In the genomic region with DNA sequence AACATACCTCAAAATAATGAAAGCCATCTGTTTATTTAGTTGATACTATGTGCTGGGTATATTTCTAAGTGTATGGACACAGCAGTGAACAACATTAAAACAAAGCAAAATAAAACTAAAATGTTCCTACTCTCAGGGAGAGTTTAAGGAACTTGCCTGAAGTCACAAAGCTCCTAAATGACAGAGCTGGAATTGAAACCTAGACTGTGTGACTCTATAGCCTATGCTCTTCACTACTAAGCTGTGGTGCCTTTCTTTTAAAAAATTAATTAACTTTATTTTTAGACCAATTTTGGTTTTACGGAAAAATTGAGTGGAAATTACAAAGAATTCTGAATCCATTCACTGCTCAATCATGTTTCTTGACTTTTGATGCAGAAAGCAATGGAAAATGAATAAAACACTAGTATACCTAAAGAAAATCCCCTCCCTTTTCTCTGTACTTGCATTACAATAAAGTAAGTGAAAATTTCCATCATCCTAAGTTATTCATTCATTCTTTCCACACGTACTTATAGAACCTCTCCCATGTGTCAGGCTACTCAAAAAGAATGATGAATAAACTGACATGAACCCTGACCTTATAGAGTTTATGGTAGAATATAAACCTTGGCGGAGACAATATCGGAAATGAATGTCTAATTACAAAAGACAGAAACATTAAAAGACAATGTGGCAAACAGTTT, we compare ENCODE assay signal across 21 cellular contexts.
"Had no signal": no experiment of that assay in that cellular context is flagged by ENCODE, and none has a peak within 500 bp of the region (broad histone marks: within the 10 kb centered on the region; RNA-seq: fewer than 3 reads in every experiment).

No MANE protein-coding gene starts in this region.

- DNase-seq: effector memory CD4-positive, alpha-beta T cell; gastrocnemius medialis; glutamatergic neuron; islet precursor cell; mammary epithelial cell; mucosa of descending colon; naive thymus-derived CD8-positive, alpha-beta T cell; psoas muscle; retina; right lobe of liver; stimulated activated CD4-positive, alpha-beta T cell treated with anti-CD3 and anti-CD28 coated beads, Interleukin-15, amount 100 ng/mL, for 24 hours; stimulated activated CD4-positive, alpha-beta T cell treated with anti-CD3 and anti-CD28 coated beads, Interleukin-1b, Interleukin-23, amount 100 ng/mL, for 48 hours; stimulated activated CD4-positive, alpha-beta T cell treated with anti-CD3 and anti-CD28 coated beads, Interleukin-4, amount 100 ng/mL, for 24 hours; stimulated activated naive CD4-positive, alpha-beta T cell; tibial artery; upper lobe of left lung; uterus had no signal

- H3K27ac ChIP-seq: epithelial cell of prostate, esophagus muscularis mucosa, gastrocnemius medialis, neutrophil, psoas muscle, right lobe of liver, tibial artery, upper lobe of left lung, uterus had no signal

- H3K36me3 Mint-ChIP-seq: naive thymus-derived CD8-positive, alpha-beta T cell had no signal

- ATAC-seq: gastrocnemius medialis; left lobe of liver; mucosa of descending colon; naive thymus-derived CD8-positive, alpha-beta T cell; psoas muscle; right lobe of liver had no signal

- H3K4me1 Mint-ChIP-seq: naive thymus-derived CD8-positive, alpha-beta T cell had no signal

- H3K4me3 Mint-ChIP-seq: naive thymus-derived CD8-positive, alpha-beta T cell had no signal
